ENCODE assay signal across 10 cellular contexts in the genomic region with DNA sequence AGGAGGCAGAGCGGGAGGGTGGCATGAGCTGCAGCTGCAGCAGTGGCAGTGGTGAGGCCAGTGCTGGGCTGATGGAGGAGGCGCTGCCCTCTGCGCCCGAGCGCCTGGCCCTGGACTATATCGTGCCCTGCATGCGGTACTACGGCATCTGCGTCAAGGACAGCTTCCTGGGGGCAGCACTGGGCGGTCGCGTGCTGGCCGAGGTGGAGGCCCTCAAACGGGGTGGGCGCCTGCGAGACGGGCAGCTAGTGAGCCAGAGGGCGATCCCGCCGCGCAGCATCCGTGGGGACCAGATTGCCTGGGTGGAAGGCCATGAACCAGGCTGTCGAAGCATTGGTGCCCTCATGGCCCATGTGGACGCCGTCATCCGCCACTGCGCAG. TPM values are rescaled to one million over a fixed set of nuclear protein-coding genes. Genes with fewer than 3 reads are reported as not detected.
DNase-seq lines count a peak whose midpoint lies in the region; ATAC-seq, FAIRE-seq and TF ChIP-seq lines count a peak whose summit lies in the region.
"Had no signal": no experiment of that assay in that cellular context is flagged by ENCODE, and none has a peak within 500 bp of the region (broad histone marks: within the 10 kb centered on the region; RNA-seq: fewer than 3 reads in every experiment).

No MANE protein-coding gene starts in this region.

- H3K27me3 ChIP-seq in CD8-positive, alpha-beta memory T cell (ENCODE audit: insufficient read depth, low read length, poor library complexity, severe bottlenecking) = no peaks in the 10 kb centered on the region
- H3K27me3 ChIP-seq in Peyer's patch (no peaks in the 10 kb centered on the region), prostate gland (replicated peaks; ENCODE audit: insufficient read depth) (no peaks in the 10 kb centered on the region), HAP-1 (ENCODE audit: low read depth) (no peaks in the 10 kb centered on the region)

- peaks cover 61 to 77% (median 67%) of the 10 kb centered on the region in 3 donors for H3K4me1 Mint-ChIP-seq in CD8-positive, alpha-beta memory T cell
- peaks cover 60% of the 10 kb centered on the region for H3K4me1 Mint-ChIP-seq in endothelial cell (ENCODE audit: unreplicated experiment)

- no peak for TF ChIP-seq CTCF in Peyer's patch (IDR thresholded peaks at IDR 0.05)
- TF ChIP-seq CTCF in endothelial cell (IDR thresholded peaks at IDR 0.05; ENCODE audit: unreplicated experiment) = no peak
- TF ChIP-seq CTCF in prostate gland (IDR thresholded peaks at IDR 0.05) = no peak

- POLR2A ChIA-PET in CD8-positive, alpha-beta memory T cell (lab: Charles Lee) = interaction anchor here (0.6 to 3.9 kb wide), 3 partner anchors 23 to 82 kb away, joined by 4 to 72 read pairs (median 5); partner anchors contain the start of gene RAB4B

- peak overlapping the region; percentile 91 to 98 (median 95) for H3K4me3 Mint-ChIP-seq in CD8-positive, alpha-beta memory T cell
- H3K4me3 Mint-ChIP-seq in endothelial cell (ENCODE audit: unreplicated experiment) = peak overlapping the region; percentile 65

- H3K27me3 Mint-ChIP-seq in CD8-positive, alpha-beta memory T cell = no peaks in the 10 kb centered on the region
- H3K27me3 Mint-ChIP-seq in endothelial cell (ENCODE audit: unreplicated experiment) = peaks cover 17% of the 10 kb centered on the region

- peaks cover 0 to 60% (median 3%) of the 10 kb centered on the region in 3 donors for H3K36me3 Mint-ChIP-seq in CD8-positive, alpha-beta memory T cell
- peaks cover 36% of the 10 kb centered on the region for H3K36me3 Mint-ChIP-seq in endothelial cell (ENCODE audit: low read depth, unreplicated experiment)

- peaks cover 8% of the 10 kb centered on the region for H3K36me3 ChIP-seq in CD8-positive, alpha-beta memory T cell (ENCODE audit: insufficient read depth, low read length)
- peaks cover 0 to 12% (median 0%) of the 10 kb centered on the region in 3 donors for H3K36me3 ChIP-seq in Peyer's patch
- peaks cover 0 to 6% of the 10 kb centered on the region in 2 donors for H3K36me3 ChIP-seq in prostate gland
- H3K36me3 ChIP-seq in HAP-1 (replicated peaks) = peaks cover 51% of the 10 kb centered on the region

- peak overlapping the region; percentile 77 for H3K27ac ChIP-seq in CD8-positive, alpha-beta memory T cell (ENCODE audit: low read depth, low read length)
- peak overlapping the region; percentile 26 to 98 (median 76) for H3K27ac ChIP-seq in Peyer's patch
- H3K27ac ChIP-seq in prostate gland = peak overlapping the region; percentile 93 to 97

- H3K9me3 Mint-ChIP-seq in CD8-positive, alpha-beta memory T cell = no peaks in the 10 kb centered on the region
- no peaks in the 10 kb centered on the region for H3K9me3 Mint-ChIP-seq in endothelial cell (ENCODE audit: unreplicated experiment)

- DNase-seq in CD8-positive, alpha-beta memory T cell = peak in 1 of 5 donors; percentile 17
- DNase-seq in Peyer's patch (no peak), endothelial cell (ENCODE audit: low spot score) (no peak), prostate gland (ENCODE audit: low spot score) (no peak), RCC 7860 (ENCODE audit: low spot score) (no peak), HAP-1 (ENCODE audit: low spot score in 2 of 2) (no peak), KG1 (lab: John Stamatoyannopoulos, UW) (no peak)
- DNase-seq: central memory CD4-positive, alpha-beta T cell had no signal

- WGBS in prostate gland = 86% methylated on average over 26 of the region's 27 CpGs

- peak overlapping the region; percentile 66 for H3K4me3 ChIP-seq in CD8-positive, alpha-beta memory T cell (ENCODE audit: low read length)
- H3K4me3 ChIP-seq in Peyer's patch = peak overlapping the region in 3 of 4 donors; percentile 9 to 98 (median 98)
- peak overlapping the region in 1 of 2 donors; percentile 98 for H3K4me3 ChIP-seq in prostate gland
- H3K4me3 ChIP-seq in HAP-1 = no peak overlapping the region

- CTCF ChIA-PET in CD8-positive, alpha-beta memory T cell (lab: Charles Lee) = no interaction called here

- no peak for ATAC-seq in GM18505 (IDR thresholded peaks at IDR 0.05; ENCODE audit: unreplicated experiment)

- H3K27ac Mint-ChIP-seq in CD8-positive, alpha-beta memory T cell = peak overlapping the region; percentile 9 to 100 (median 78)
- H3K27ac Mint-ChIP-seq in endothelial cell (ENCODE audit: unreplicated experiment) = no peak overlapping the region

- peaks cover 69% of the 10 kb centered on the region for H3K4me1 ChIP-seq in CD8-positive, alpha-beta memory T cell (ENCODE audit: insufficient read depth, low read length)
- H3K4me1 ChIP-seq in Peyer's patch (peaks cover 31 to 69% (median 61%) of the 10 kb centered on the region in 4 donors), prostate gland (replicated peaks) (peaks cover 55% of the 10 kb centered on the region), HAP-1 (peaks cover 18% of the 10 kb centered on the region)

- no peak for FAIRE-seq in RCC 7860 (lab: Jason Lieb, UNC)

- intact Hi-C loops in prostate gland (cut with DNase I) = no loop called here

- in situ Hi-C loops in HAP-1 (cut with MboI; ENCODE audit: low sequenced_read_pairs) = no loop called here

- no peaks in the 10 kb centered on the region for H3K9me3 ChIP-seq in CD8-positive, alpha-beta memory T cell (ENCODE audit: low read length)
- H3K9me3 ChIP-seq in Peyer's patch (no peaks in the 10 kb centered on the region), prostate gland (no peaks in the 10 kb centered on the region), HAP-1 (no peaks in the 10 kb centered on the region)

- TF ChIP-seq POLR2A in Peyer's patch (IDR thresholded peaks at IDR 0.05) (no peak), prostate gland (IDR thresholded peaks at IDR 0.05) (no peak), GM18505 (IDR thresholded peaks at IDR 0.05; ENCODE audit: borderline replicate concordance, extremely low read depth, insufficient read depth, insufficient read length) (no peak)

RNA-seq across cellular contexts. Expression of gene EGLN2, which starts 2.0 kb away (rescaled TPM):
- 100 to 1,000 TPM; 101 to 103 TPM for total RNA-seq in CD8-positive, alpha-beta memory T cell
- polyA plus RNA-seq in CD8-positive, alpha-beta memory T cell = 174 TPM
- total RNA-seq in Peyer's patch (10 to 100 TPM; 75.8 to 96.6 (median 88.1) TPM), endothelial cell (ENCODE audit: unreplicated experiment) (146 TPM), prostate gland (100 to 1,000 TPM in 1 of 2 donors, 10 to 100 TPM in 1; 62.6 to 213 TPM)

RNA-seq across cellular contexts. Expression of gene RAB4B, which starts 22.9 kb away (rescaled TPM):
- total RNA-seq in CD8-positive, alpha-beta memory T cell = 10 to 100 TPM; 24.2 to 27.2 TPM
- 95.2 TPM for polyA plus RNA-seq in CD8-positive, alpha-beta memory T cell
- total RNA-seq in Peyer's patch (10 to 100 TPM; 14.9 to 71.2 (median 51.3) TPM), endothelial cell (ENCODE audit: unreplicated experiment) (29.2 TPM), prostate gland (10 to 100 TPM; 44.8 to 51.7 TPM)

RNA-seq across cellular contexts. Expression of gene MIA, which starts 25.7 kb away (rescaled TPM):
- 1 to 10 TPM in 1 of 2 experiments, under 1 TPM in 1; 0.89 to 1.1 TPM for total RNA-seq in CD8-positive, alpha-beta memory T cell
- polyA plus RNA-seq in CD8-positive, alpha-beta memory T cell = not detected
- 1 to 10 TPM in 1 of 4 donors, not detected in 3; 4.0 TPM for total RNA-seq in Peyer's patch
- not detected for total RNA-seq in endothelial cell (ENCODE audit: unreplicated experiment)
- total RNA-seq in prostate gland = 1 to 10 TPM; 2.7 to 5.0 TPM

RNA-seq across cellular contexts. Expression of gene CYP2A6, which starts 49.3 kb away (rescaled TPM):
- not detected for total RNA-seq in CD8-positive, alpha-beta memory T cell
- polyA plus RNA-seq in CD8-positive, alpha-beta memory T cell = not detected
- total RNA-seq in Peyer's patch = not detected
- total RNA-seq in endothelial cell (ENCODE audit: unreplicated experiment) = not detected
- total RNA-seq in prostate gland = 1 to 10 TPM in 1 of 2 donors, not detected in 1; 1.1 TPM
- total RNA-seq: RPMI7951 had no signal

RNA-seq across cellular contexts. Expression of gene SNRPA, which starts 50.0 kb away (rescaled TPM):
- total RNA-seq in CD8-positive, alpha-beta memory T cell = 100 to 1,000 TPM; 202 TPM
- polyA plus RNA-seq in CD8-positive, alpha-beta memory T cell = 89.5 TPM
- total RNA-seq in Peyer's patch = 100 to 1,000 TPM in 1 of 4 donors, 10 to 100 TPM in 3; 44.5 to 104 (median 72.1) TPM
- 101 TPM for total RNA-seq in endothelial cell (ENCODE audit: unreplicated experiment)
- total RNA-seq in prostate gland = 10 to 100 TPM; 70.3 to 92.2 TPM
